Comparison of ENCODE assay signal across 1 cellular context in the genomic region with DNA sequence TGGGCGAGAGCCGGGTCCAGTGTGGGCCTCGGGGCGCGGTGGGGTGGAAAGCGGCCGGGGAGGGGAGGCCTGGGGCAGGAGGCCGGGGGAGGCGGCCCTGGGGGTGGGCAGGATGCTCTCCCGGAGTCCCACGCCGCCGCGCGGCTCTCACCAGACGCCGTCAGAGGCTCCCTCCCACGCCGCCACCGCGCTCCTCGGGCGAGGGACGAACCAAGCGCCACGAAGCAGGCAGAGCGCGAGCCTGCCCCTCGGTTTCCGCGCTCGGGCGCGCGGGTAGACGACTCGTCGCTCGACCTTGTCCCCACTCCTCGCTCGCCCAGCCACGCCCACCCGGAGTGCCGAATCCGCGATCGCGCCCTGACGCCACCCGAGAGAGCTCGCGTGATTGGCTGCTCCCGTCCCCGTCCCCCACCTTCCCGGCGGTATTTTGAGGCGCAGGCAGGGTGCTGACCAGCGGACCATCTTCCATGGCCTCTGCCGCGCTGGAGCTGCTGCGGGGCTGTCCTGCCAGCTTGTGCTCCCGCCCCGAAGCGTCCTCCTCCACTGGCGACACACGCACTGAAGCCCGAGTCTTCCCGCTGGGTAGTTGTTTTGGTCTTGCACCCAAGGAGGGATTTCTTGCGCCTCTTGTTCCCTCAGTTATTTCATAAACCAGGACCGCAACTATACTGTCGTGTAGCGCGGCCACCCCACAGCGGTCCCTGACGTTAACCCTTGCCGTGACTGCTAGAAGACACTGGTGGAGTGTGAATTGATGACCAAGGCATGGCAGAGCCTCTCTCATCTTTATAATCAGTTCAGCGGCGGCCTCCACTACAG.
TF ChIP-seq lines count a peak whose summit lies in the region.

A gene with protein sequence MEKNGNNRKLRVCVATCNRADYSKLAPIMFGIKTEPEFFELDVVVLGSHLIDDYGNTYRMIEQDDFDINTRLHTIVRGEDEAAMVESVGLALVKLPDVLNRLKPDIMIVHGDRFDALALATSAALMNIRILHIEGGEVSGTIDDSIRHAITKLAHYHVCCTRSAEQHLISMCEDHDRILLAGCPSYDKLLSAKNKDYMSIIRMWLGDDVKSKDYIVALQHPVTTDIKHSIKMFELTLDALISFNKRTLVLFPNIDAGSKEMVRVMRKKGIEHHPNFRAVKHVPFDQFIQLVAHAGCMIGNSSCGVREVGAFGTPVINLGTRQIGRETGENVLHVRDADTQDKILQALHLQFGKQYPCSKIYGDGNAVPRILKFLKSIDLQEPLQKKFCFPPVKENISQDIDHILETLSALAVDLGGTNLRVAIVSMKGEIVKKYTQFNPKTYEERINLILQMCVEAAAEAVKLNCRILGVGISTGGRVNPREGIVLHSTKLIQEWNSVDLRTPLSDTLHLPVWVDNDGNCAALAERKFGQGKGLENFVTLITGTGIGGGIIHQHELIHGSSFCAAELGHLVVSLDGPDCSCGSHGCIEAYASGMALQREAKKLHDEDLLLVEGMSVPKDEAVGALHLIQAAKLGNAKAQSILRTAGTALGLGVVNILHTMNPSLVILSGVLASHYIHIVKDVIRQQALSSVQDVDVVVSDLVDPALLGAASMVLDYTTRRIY (minus strand): TSS at position 279 of the 819 bp plus-strand sequence. CDS start 9,093 bp downstream, outside the sequence.

TF ChIP-seq in A549, 52 proteins besides CTCF, POLR2A, EP300 and RAD21 (continued from another document):
- TF ChIP-seq HDAC2 (IDR thresholded peaks at IDR 0.05) (no peak), FOXS1 (CRISPR knock-in tag; IDR thresholded peaks at IDR 0.05) (no peak), RCOR1 (IDR thresholded peaks at IDR 0.05; ENCODE audit: low read depth, low read length) (no peak), KDM5A (IDR thresholded peaks at IDR 0.05) (no peak), SMC3 (IDR thresholded peaks at IDR 0.05) (peak; percentile 6; the same call in 1 of the 3 replicates), GATA3 (IDR thresholded peaks at IDR 0.05; ENCODE audit: borderline replicate concordance) (no peak; the same call in none of the 2 replicates), JUNB (IDR thresholded peaks at IDR 0.05) (no peak), EHF (CRISPR knock-in tag; IDR thresholded peaks at IDR 0.05) (no peak), NFE2L2 (conservative IDR thresholded peaks at IDR 0.05; ENCODE audit: low read length) (no peak), NPAS2 (CRISPR knock-in tag; IDR thresholded peaks at IDR 0.05; ENCODE audit: borderline replicate concordance) (no peak), PHF8 (IDR thresholded peaks at IDR 0.05; ENCODE audit: borderline replicate concordance, low read depth) (peak; percentile 59; the same call in 1 of the 2 replicates), MAFK (IDR thresholded peaks at IDR 0.05; ENCODE audit: partially characterized antibody) (no peak), ZSCAN20 (CRISPR knock-in tag; IDR thresholded peaks at IDR 0.05) (no peak), ZC3H11A (IDR thresholded peaks at IDR 0.05) (no peak), RFX5 (IDR thresholded peaks at IDR 0.05) (peak; percentile 79), ZFP36 (IDR thresholded peaks at IDR 0.05; ENCODE audit: borderline replicate concordance, partially characterized antibody) (no peak), TP53 (CRISPR knock-in tag; IDR thresholded peaks at IDR 0.05) (peak; percentile 68; the same call in 1 of the 2 replicates), HOXA7 (CRISPR knock-in tag; IDR thresholded peaks at IDR 0.05) (no peak), JUN (IDR thresholded peaks at IDR 0.05) (peak; percentile 85 to 89; a peak in 3 of 5 replicates), NR3C1 (IDR thresholded peaks at IDR 0.05) (no peak), HEYL (CRISPR knock-in tag; IDR thresholded peaks at IDR 0.05) (no peak), RARB (CRISPR knock-in tag; IDR thresholded peaks at IDR 0.05) (no peak), ZNF302 (CRISPR knock-in tag; IDR thresholded peaks at IDR 0.05) (no peak), BHLHE40 (IDR thresholded peaks at IDR 0.05; ENCODE audit: low read depth, low read length) (no peak), CHD4 (IDR thresholded peaks at IDR 0.05; ENCODE audit: borderline replicate concordance) (no peak)
- TF ChIP-seq, protein P1, sequence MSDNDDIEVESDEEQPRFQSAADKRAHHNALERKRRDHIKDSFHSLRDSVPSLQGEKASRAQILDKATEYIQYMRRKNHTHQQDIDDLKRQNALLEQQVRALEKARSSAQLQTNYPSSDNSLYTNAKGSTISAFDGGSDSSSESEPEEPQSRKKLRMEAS (IDR thresholded peaks at IDR 0.05) = peak; percentile 86
- TF ChIP-seq, protein P2, sequence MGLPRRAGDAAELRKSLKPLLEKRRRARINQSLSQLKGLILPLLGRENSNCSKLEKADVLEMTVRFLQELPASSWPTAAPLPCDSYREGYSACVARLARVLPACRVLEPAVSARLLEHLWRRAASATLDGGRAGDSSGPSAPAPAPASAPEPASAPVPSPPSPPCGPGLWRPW (IDR thresholded peaks at IDR 0.05) = no peak
- TF ChIP-seq, protein P3, sequence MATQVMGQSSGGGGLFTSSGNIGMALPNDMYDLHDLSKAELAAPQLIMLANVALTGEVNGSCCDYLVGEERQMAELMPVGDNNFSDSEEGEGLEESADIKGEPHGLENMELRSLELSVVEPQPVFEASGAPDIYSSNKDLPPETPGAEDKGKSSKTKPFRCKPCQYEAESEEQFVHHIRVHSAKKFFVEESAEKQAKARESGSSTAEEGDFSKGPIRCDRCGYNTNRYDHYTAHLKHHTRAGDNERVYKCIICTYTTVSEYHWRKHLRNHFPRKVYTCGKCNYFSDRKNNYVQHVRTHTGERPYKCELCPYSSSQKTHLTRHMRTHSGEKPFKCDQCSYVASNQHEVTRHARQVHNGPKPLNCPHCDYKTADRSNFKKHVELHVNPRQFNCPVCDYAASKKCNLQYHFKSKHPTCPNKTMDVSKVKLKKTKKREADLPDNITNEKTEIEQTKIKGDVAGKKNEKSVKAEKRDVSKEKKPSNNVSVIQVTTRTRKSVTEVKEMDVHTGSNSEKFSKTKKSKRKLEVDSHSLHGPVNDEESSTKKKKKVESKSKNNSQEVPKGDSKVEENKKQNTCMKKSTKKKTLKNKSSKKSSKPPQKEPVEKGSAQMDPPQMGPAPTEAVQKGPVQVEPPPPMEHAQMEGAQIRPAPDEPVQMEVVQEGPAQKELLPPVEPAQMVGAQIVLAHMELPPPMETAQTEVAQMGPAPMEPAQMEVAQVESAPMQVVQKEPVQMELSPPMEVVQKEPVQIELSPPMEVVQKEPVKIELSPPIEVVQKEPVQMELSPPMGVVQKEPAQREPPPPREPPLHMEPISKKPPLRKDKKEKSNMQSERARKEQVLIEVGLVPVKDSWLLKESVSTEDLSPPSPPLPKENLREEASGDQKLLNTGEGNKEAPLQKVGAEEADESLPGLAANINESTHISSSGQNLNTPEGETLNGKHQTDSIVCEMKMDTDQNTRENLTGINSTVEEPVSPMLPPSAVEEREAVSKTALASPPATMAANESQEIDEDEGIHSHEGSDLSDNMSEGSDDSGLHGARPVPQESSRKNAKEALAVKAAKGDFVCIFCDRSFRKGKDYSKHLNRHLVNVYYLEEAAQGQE (IDR thresholded peaks at IDR 0.05) = no peak; the same call in 1 of the 2 replicates
- TF ChIP-seq, protein P4, sequence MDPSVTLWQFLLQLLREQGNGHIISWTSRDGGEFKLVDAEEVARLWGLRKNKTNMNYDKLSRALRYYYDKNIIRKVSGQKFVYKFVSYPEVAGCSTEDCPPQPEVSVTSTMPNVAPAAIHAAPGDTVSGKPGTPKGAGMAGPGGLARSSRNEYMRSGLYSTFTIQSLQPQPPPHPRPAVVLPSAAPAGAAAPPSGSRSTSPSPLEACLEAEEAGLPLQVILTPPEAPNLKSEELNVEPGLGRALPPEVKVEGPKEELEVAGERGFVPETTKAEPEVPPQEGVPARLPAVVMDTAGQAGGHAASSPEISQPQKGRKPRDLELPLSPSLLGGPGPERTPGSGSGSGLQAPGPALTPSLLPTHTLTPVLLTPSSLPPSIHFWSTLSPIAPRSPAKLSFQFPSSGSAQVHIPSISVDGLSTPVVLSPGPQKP (IDR thresholded peaks at IDR 0.05; ENCODE audit: low read depth, low read length) = no peak
- TF ChIP-seq, protein P5, sequence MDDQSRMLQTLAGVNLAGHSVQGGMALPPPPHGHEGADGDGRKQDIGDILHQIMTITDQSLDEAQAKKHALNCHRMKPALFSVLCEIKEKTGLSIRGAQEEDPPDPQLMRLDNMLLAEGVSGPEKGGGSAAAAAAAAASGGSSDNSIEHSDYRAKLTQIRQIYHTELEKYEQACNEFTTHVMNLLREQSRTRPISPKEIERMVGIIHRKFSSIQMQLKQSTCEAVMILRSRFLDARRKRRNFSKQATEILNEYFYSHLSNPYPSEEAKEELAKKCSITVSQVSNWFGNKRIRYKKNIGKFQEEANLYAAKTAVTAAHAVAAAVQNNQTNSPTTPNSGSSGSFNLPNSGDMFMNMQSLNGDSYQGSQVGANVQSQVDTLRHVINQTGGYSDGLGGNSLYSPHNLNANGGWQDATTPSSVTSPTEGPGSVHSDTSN (IDR thresholded peaks at IDR 0.05) = no peak; the same call in 1 of the 2 replicates
TF ChIP-seq in A549: peak in this region for 11.
